Comparison of ENCODE assay signal across 8 cellular contexts in the genomic region with DNA sequence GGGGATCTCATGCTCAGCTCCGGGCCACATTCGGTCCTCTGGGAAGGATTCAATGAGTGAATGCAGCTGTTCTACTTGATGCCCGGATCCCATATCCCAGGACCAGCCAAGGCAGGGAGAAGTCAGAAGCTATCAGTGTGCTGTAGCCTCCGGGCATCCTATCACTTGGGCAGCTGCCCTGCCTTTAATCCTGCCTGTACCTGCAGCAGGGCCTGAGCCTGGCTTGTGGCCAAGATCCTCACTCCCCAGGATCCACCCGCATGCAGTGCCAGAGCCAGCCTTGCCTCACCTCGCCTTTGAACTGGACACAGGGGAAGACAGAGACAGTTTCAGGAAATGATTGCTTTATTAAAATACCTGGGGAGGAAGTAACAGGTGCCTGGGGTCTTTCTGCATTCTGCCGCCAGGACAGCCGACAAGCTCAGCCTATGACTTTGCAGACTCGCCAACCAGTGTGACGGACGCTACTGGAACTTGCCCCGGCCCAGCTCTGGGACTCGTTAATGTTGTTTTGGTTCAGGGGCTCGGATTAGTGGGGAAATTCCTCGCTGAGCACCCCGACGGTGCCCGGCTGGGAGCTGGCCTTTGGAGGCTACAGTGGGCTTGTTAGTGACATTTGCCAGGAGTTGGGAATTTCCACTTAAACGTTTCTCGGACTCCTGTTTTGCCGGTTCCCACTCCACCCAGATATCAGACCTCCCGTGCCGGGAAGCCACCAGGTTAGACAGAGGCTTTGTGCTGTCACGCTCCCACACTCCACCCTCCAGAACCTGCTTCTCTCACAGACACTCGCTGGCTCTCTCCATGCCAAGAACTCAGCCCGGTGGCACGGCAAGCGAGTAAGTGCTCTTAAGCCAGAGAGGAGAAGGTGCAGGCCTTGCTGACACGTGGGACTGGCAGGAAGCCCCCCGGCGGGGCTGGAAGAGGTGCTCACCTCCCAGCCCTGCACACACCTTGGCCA. TPM values are rescaled to one million over a fixed set of nuclear protein-coding genes. Genes with fewer than 3 reads are reported as not detected.
DNase-seq lines count a peak whose midpoint lies in the region; ATAC-seq and TF ChIP-seq lines count a peak whose summit lies in the region.

No MANE protein-coding gene starts in this region.

- H3K36me3 ChIP-seq in ovary: no peaks in the 10 kb centered on the region

- H3K4me1 ChIP-seq in ovary (ENCODE audit: insufficient read depth): peaks cover 3% of the 10 kb centered on the region

- DNase-seq in DMS153 (lab: John Stamatoyannopoulos, UW): peak; percentile 42
- peak; percentile 89 for DNase-seq in NCI-H345 (lab: John Stamatoyannopoulos, UW)
- no peak for DNase-seq in ovary
- DNase-seq in NOMO-1 treated with DMSO at 0.1 percent for 48 hours (lab: John Stamatoyannopoulos, UW; ENCODE audit: unreplicated experiment): no peak
- no peak for DNase-seq in NK-92 (lab: John Stamatoyannopoulos, UW; ENCODE audit: unreplicated experiment)
- no peak for DNase-seq in activated T-cell treated with anti-CD3 and anti-CD28 coated beads, Interleukin-2, amount 50 U/mL, for 1 hour

- 23 to 31% (median 28%) methylated on average over 31 of the region's 31 CpGs for WGBS in ovary, 3 donors

- TF ChIP-seq POLR2A in ovary (IDR thresholded peaks at IDR 0.05): no peak

- TF ChIP-seq CTCF in ovary (IDR thresholded peaks at IDR 0.05): no peak

- no peak overlapping the region for H3K27ac ChIP-seq in ovary

- ATAC-seq in esophagus mucosa: peak; percentile 75
- ATAC-seq in HG02884 (IDR thresholded peaks at IDR 0.05; ENCODE audit: unreplicated experiment): no peak

- TF ChIP-seq EP300 in ovary (IDR thresholded peaks at IDR 0.05): no peak

- H3K4me3 ChIP-seq in ovary: peak overlapping the region; percentile 28

- no peaks in the 10 kb centered on the region for H3K27me3 ChIP-seq in ovary

- intact Hi-C loops in ovary (cut with DNase I): no loop called here

- H3K9me3 ChIP-seq in ovary: no peaks in the 10 kb centered on the region

RNA-seq across cellular contexts. Expression of a gene that starts 0.7 kb away (rescaled TPM):
- total RNA-seq in esophagus mucosa: 9.1 TPM
- total RNA-seq in ovary: 1 to 10 TPM in 4 of 7 donors, under 1 TPM in 3; 0.72 to 5.1 (median 1.6) TPM
- polyA plus RNA-seq in ovary: 10 to 100 TPM in 1 of 2 donors, under 1 TPM in 1; 0.63 to 22.6 TPM

RNA-seq across cellular contexts. Expression of a gene that starts 50.9 kb away (rescaled TPM):
- total RNA-seq in esophagus mucosa (11.7 TPM), ovary (10 to 100 TPM; 12.9 to 27.3 (median 16.9) TPM)
- 10 to 100 TPM; 12.2 to 27.5 TPM for polyA plus RNA-seq in ovary

Comparison
In these comparisons a context has a peak if more than half of its experiments do, and no peak if none do; other contexts are left out.
1. DNase-seq: peak in DMS153 (single experiment) and NCI-H345 (single experiment); none in ovary (0 of 5), NOMO-1 treated with DMSO at 0.1 percent for 48 hours (single experiment), NK-92 (single experiment) and activated T-cell treated with anti-CD3 and anti-CD28 coated beads, Interleukin-2, amount 50 U/mL, for 1 hour (single experiment).